ENCODE assay signal across 1 cellular context in genomic region chr18:31101148-31102019, GRCh38.
TF ChIP-seq lines count a peak whose summit lies in the region.

No MANE protein-coding gene starts in this region.

TF ChIP-seq in K562, 482 proteins besides CTCF, POLR2A, EP300 and RAD21 (continued from another document and continues in another):
- TF ChIP-seq POU5F1 (IDR thresholded peaks at IDR 0.05; ENCODE audit: borderline replicate concordance, low read depth, low read length, partially characterized antibody) (no peak), ARID4B (CRISPR knock-in tag; IDR thresholded peaks at IDR 0.05) (0 out of 2 replicates have a peak, but pooled peaks have one; percentile 25), ARNT (IDR thresholded peaks at IDR 0.05) (no peak), ARID3B (CRISPR knock-in tag; IDR thresholded peaks at IDR 0.05; ENCODE audit: borderline replicate concordance) (no peak), KDM4B (IDR thresholded peaks at IDR 0.05; ENCODE audit: borderline replicate concordance in 2 of 2, low read depth in 1 of 2) (peak in 1 of 2 experiments; percentile 44; a peak in 1 of 4 replicates), GABPB1 (CRISPR knock-in tag; IDR thresholded peaks at IDR 0.05) (peak; percentile 37; the same call in 1 of the 2 replicates), ESRRA (IDR thresholded peaks at IDR 0.05; ENCODE audit: borderline replicate concordance, low read depth) (peak; percentile 51; the same call in 1 of the 2 replicates), DPF2 (IDR thresholded peaks at IDR 0.05) (peak; percentile 29; the same call in 1 of the 2 replicates), EP400 (IDR thresholded peaks at IDR 0.05) (0 out of 2 replicates have a peak, but pooled peaks have one; percentile 52), BCOR (IDR thresholded peaks at IDR 0.05) (peak; percentile 63), MYC (IDR thresholded peaks at IDR 0.05; ENCODE audit: low read depth, low read length) (peak; percentile 52; the same call in 1 of the 2 replicates), MYC (CRISPR knock-in tag; IDR thresholded peaks at IDR 0.05; ENCODE audit: borderline replicate concordance, low read depth) (no peak), KAT7 (CRISPR knock-in tag; IDR thresholded peaks at IDR 0.05; ENCODE audit: borderline replicate concordance) (no peak), ZSCAN32 (CRISPR knock-in tag; IDR thresholded peaks at IDR 0.05) (no peak), NR2C1 (IDR thresholded peaks at IDR 0.05) (no peak; the same call in none of the 2 replicates), NR2C1 (tag; IDR thresholded peaks at IDR 0.05) (0 out of 2 replicates have a peak, but pooled peaks have one; percentile 29), SUPT5H (IDR thresholded peaks at IDR 0.05) (peak; percentile 76), PML (IDR thresholded peaks at IDR 0.05; ENCODE audit: low read length) (peak; percentile 52; the same call in 1 of the 2 replicates), ZNF639 (CRISPR knock-in tag; conservative IDR thresholded peaks at IDR 0.05 in 1 of 2, IDR thresholded peaks at IDR 0.05 in 1 of 2) (peak in 1 of 2 experiments; percentile 66; a peak in 2 of 4 replicates), ZBTB11 (CRISPR knock-in tag; IDR thresholded peaks at IDR 0.05) (peak in 1 of 3 experiments; percentile 47; a peak in 1 of 6 replicates), NEUROD1 (IDR thresholded peaks at IDR 0.05; ENCODE audit: borderline replicate concordance, low read depth, low read length, partially characterized antibody) (peak; percentile 41), CCNT2 (IDR thresholded peaks at IDR 0.05; ENCODE audit: borderline replicate concordance, extremely low read depth, insufficient read length, low read depth, low read length) (peak; percentile 22), HDAC3 (IDR thresholded peaks at IDR 0.05; ENCODE audit: borderline replicate concordance, partially characterized antibody) (peak; percentile 43), CBX1 (IDR thresholded peaks at IDR 0.05; ENCODE audit: low read depth) (0 out of 2 replicates have a peak, but pooled peaks have one; percentile 60), ZNF583 (CRISPR knock-in tag; IDR thresholded peaks at IDR 0.05) (0 out of 2 replicates have a peak, but pooled peaks have one; percentile 23), CHD4 (IDR thresholded peaks at IDR 0.05; ENCODE audit: insufficient read depth, insufficient replicate concordance, low read depth, low read length, poor library complexity, severe bottlenecking) (peak; percentile 24), COPS2 (conservative IDR thresholded peaks at IDR 0.05) (no peak), ARID1B (IDR thresholded peaks at IDR 0.05) (peak; percentile 37; the same call in 1 of the 2 replicates), RBBP5 (IDR thresholded peaks at IDR 0.05; ENCODE audit: borderline replicate concordance, insufficient read depth, low read length, poor library complexity, severe bottlenecking) (peak; percentile 70), RCOR1 (IDR thresholded peaks at IDR 0.05; ENCODE audit: borderline replicate concordance in 1 of 2, low read depth in 2 of 2, low read length in 2 of 2) (peak in 1 of 2 experiments; percentile 12; a peak in 2 of 4 replicates), STAT5A (IDR thresholded peaks at IDR 0.05; ENCODE audit: borderline replicate concordance, low read length) (peak; percentile 46), UBTF (IDR thresholded peaks at IDR 0.05; ENCODE audit: borderline replicate concordance in 1 of 2, low read depth in 2 of 2, low read length in 2 of 2) (peak in 1 of 2 experiments; percentile 91; a peak in 3 of 4 replicates), E2F6 (IDR thresholded peaks at IDR 0.05; ENCODE audit: borderline replicate concordance in 1 of 2, extremely low read depth in 1 of 2, insufficient read depth in 1 of 2, insufficient read length in 1 of 2, low read depth in 1 of 2, low read length in 1 of 2, poor library complexity in 1 of 2, severe bottlenecking in 1 of 2) (peak in 1 of 2 experiments; percentile 45), TCF3 (CRISPR knock-in tag; IDR thresholded peaks at IDR 0.05) (0 out of 2 replicates have a peak, but pooled peaks have one; percentile 10), CHD1 (IDR thresholded peaks at IDR 0.05; ENCODE audit: low read length) (peak; percentile 66), TBP (optimal IDR thresholded peaks at IDR 0.05; ENCODE audit: low read depth, low read length) (peak; percentile 84), E4F1 (CRISPR knock-in tag; IDR thresholded peaks at IDR 0.05; ENCODE audit: borderline replicate concordance) (no peak), ZNF644 (tag; IDR thresholded peaks at IDR 0.05; ENCODE audit: low read depth) (0 out of 2 replicates have a peak, but pooled peaks have one; percentile 2), HCFC1 (IDR thresholded peaks at IDR 0.05; ENCODE audit: low read depth, low read length) (peak; percentile 19; the same call in 1 of the 2 replicates), TFAP4 (CRISPR knock-in tag; IDR thresholded peaks at IDR 0.05; ENCODE audit: borderline replicate concordance) (peak; percentile 79), HES1 (IDR thresholded peaks at IDR 0.05; ENCODE audit: low read depth) (peak; percentile 62; the same call in 1 of the 2 replicates), SPI1 (IDR thresholded peaks at IDR 0.05; ENCODE audit: borderline replicate concordance, low read depth, low read length) (peak; percentile 98), EGR1 (conservative IDR thresholded peaks at IDR 0.05) (peak; percentile 53)
